ENCODE assay signal across 1 cellular context in genomic region chr22:27820896-27821866, GRCh38.
TF ChIP-seq lines count a peak whose summit lies in the region.

No MANE protein-coding gene starts in this region.

TF ChIP-seq in SK-N-SH treated with all-trans-retinoic acid at 6 μM for 48 hours, 23 proteins besides CTCF, POLR2A, EP300 and RAD21 (continued from another document):
- no peak for TF ChIP-seq TSHZ2 (CRISPR knock-in tag; IDR thresholded peaks at IDR 0.05)
- no peak for TF ChIP-seq TOX (CRISPR knock-in tag; IDR thresholded peaks at IDR 0.05; ENCODE audit: borderline replicate concordance)
- TF ChIP-seq ZNF70 (CRISPR knock-in tag; IDR thresholded peaks at IDR 0.05): no peak
- no peak for TF ChIP-seq GLIS3 (CRISPR knock-in tag; IDR thresholded peaks at IDR 0.05)
- TF ChIP-seq BACH2 (CRISPR knock-in tag; IDR thresholded peaks at IDR 0.05; ENCODE audit: borderline replicate concordance): no peak
- no peak for TF ChIP-seq POU6F1 (CRISPR knock-in tag; IDR thresholded peaks at IDR 0.05; ENCODE audit: borderline replicate concordance, low read depth)
- no peak for TF ChIP-seq CSDC2 (CRISPR knock-in tag; IDR thresholded peaks at IDR 0.05)
- no peak for TF ChIP-seq RARB (CRISPR knock-in tag; IDR thresholded peaks at IDR 0.05)
- TF ChIP-seq ISL1 (CRISPR knock-in tag; IDR thresholded peaks at IDR 0.05): no peak
- TF ChIP-seq ZC3H10 (CRISPR knock-in tag; IDR thresholded peaks at IDR 0.05): no peak
